11 cellular contexts compared by ENCODE assay signal in the genomic region with DNA sequence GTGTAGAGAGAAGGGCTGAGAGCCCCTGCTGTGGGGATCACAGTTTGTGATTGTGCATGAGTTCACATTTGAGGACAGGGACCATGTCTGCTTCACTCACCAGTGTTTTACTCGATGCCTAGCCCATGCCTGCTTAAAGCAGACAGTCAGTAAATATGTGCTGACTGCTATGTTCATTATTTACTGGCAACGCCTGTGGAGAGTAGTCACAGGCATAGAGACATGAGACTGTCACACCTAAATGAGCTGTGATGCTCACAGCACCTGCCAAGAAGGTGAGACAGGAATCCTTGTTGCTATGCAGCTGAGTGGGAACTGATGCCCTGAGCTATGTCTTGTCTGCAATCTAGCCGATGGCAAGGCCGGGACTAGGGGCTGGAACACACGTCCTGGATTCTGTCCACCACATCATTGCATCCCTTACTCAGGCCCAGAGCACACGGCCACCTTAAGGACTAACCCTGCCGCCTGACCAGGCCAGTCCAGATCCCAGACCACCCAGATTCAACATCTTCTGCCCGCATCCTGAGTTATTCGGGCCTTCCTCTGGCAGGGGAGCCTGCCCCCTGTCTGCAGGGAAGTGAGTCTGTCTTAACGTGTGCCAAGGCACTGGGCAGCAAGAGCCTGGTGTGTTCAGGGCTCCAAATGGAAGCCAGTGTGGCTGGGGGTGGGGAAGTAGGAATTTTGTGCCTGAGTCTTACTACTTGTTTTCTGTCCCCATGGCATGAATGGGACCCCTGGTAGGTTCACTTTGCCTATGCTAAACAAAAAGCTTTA. TPM values are rescaled to one million over a fixed set of nuclear protein-coding genes. Genes with fewer than 3 reads are reported as not detected.
DNase-seq lines count a peak whose midpoint lies in the region; ATAC-seq, FAIRE-seq and TF ChIP-seq lines count a peak whose summit lies in the region.
"Had no signal": no experiment of that assay in that cellular context is flagged by ENCODE, and none has a peak within 500 bp of the region (broad histone marks: within the 10 kb centered on the region; RNA-seq: fewer than 3 reads in every experiment).

No MANE protein-coding gene starts in this region.

- POLR2A ChIA-PET in A549 (lab: Yijun Ruan, JAX) = no interaction called here

- TF ChIP-seq CTCF in A549 (IDR thresholded peaks at IDR 0.05) (no peak), GM13977 (IDR thresholded peaks at IDR 0.05; ENCODE audit: extremely low read depth, insufficient read depth, missing control alignments) (peak; percentile 24), astrocyte of the spinal cord (IDR thresholded peaks at IDR 0.05; ENCODE audit: low read depth, low read length) (peak; percentile 20)

- CTCF ChIA-PET in A549 (lab: Yijun Ruan, JAX) = interaction anchor here (1.1 to 4.1 kb wide), 7 partner anchors 11 to 72 kb away, joined by 3 to 20 read pairs (median 3); no protein-coding TSS in a partner anchor

- no peak for FAIRE-seq in A549 (lab: Jason Lieb, UNC)

- DNase-seq in A549 (ENCODE audit: low read depth in 1 of 2, low spot score in 1 of 2) = no peak
- DNase-seq in GM13977 (ENCODE audit: low spot score) = no peak
- DNase-seq in astrocyte of the spinal cord (ENCODE audit: low read depth, low spot score) = no peak
- peak; percentile 20 for DNase-seq in left kidney (ENCODE audit: low read depth, low spot score)
- DNase-seq in NCI-H82 (lab: John Stamatoyannopoulos, UW) = no peak
- DNase-seq in central memory CD4-positive, alpha-beta T cell = no peak
- DNase-seq in SKM-1 (lab: John Stamatoyannopoulos, UW; ENCODE audit: unreplicated experiment) = no peak
- DNase-seq: activated CD4-positive, CD25-positive, alpha-beta regulatory T cell treated with anti-CD3 and anti-CD28 coated beads, Interleukin-2, amount 50 U/mL, for 72 hours; foreskin fibroblast; SIG-M5 had no signal

- no peaks in the 10 kb centered on the region for H3K9me3 ChIP-seq in A549

- 57% methylated on average over 10 of the region's 10 CpGs for WGBS in A549 (ENCODE audit: missing lambda C conversion rate)

- H3K27ac ChIP-seq in A549 = no peak overlapping the region

- no peak for TF ChIP-seq EP300 in A549 (IDR thresholded peaks at IDR 0.05)

- TF ChIP-seq RAD21 in A549 (conservative IDR thresholded peaks at IDR 0.05 in 1 of 2, IDR thresholded peaks at IDR 0.05 in 1 of 2) = no peak

- no peaks in the 10 kb centered on the region for H3K4me1 ChIP-seq in A549

- in situ Hi-C loops in GM13977 (cut with MboI; ENCODE audit: low pct_unique_long_range_greater_than_20kb, low sequenced_read_pairs, unreplicated experiment) (no loop called here), astrocyte of the spinal cord (cut with HindIII; ENCODE audit: low sequenced_read_pairs) (no loop called here)

- ATAC-seq in A549 (peak; percentile 45 to 69; a peak in 3 of 6 replicates), HG02610 (IDR thresholded peaks at IDR 0.05; ENCODE audit: unreplicated experiment) (no peak)

- no peak overlapping the region for H3K4me3 ChIP-seq in A549
- no peak overlapping the region for H3K4me3 ChIP-seq in astrocyte of the spinal cord (ENCODE audit: low read depth, low read length)

- H3K4me2 ChIP-seq in A549 = no peak overlapping the region

- no peak for TF ChIP-seq POLR2A in A549 (IDR thresholded peaks at IDR 0.05; ENCODE audit: low read length)

TF ChIP-seq in A549, 52 proteins besides CTCF, POLR2A, EP300 and RAD21:
- no peak for TF ChIP-seq CBX2 (IDR thresholded peaks at IDR 0.05; ENCODE audit: borderline replicate concordance, low read depth)
- TF ChIP-seq RNF2 (IDR thresholded peaks at IDR 0.05; ENCODE audit: borderline replicate concordance, low read depth) = no peak
- TF ChIP-seq CHD2 (IDR thresholded peaks at IDR 0.05; ENCODE audit: low read length, partially characterized antibody) = no peak
- TF ChIP-seq, protein P1, sequence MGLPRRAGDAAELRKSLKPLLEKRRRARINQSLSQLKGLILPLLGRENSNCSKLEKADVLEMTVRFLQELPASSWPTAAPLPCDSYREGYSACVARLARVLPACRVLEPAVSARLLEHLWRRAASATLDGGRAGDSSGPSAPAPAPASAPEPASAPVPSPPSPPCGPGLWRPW (IDR thresholded peaks at IDR 0.05) = no peak
- no peak for TF ChIP-seq SMC3 (IDR thresholded peaks at IDR 0.05)
- no peak for TF ChIP-seq NFE2L2 (conservative IDR thresholded peaks at IDR 0.05; ENCODE audit: low read length)
- TF ChIP-seq TP53 (CRISPR knock-in tag; IDR thresholded peaks at IDR 0.05) = no peak
- TF ChIP-seq, protein P2, sequence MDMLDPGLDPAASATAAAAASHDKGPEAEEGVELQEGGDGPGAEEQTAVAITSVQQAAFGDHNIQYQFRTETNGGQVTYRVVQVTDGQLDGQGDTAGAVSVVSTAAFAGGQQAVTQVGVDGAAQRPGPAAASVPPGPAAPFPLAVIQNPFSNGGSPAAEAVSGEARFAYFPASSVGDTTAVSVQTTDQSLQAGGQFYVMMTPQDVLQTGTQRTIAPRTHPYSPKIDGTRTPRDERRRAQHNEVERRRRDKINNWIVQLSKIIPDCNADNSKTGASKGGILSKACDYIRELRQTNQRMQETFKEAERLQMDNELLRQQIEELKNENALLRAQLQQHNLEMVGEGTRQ (IDR thresholded peaks at IDR 0.05) = no peak
- TF ChIP-seq ZSCAN20 (CRISPR knock-in tag; IDR thresholded peaks at IDR 0.05) = no peak

RNA-seq across cellular contexts. Expression of a gene that starts 44.8 kb away (rescaled TPM):
- polyA plus RNA-seq in A549 (2011; rRNA removed) (0.13 and 0.16 TPM in 2 replicates), A549 (2017; fragmentation: RNase III; extraction: RNeasy Plus Mini Kit Qiagen cat#74134 plus additional on column Dnase treatment) (not detected in 3 replicates)
- 0.01 and 0.03 TPM in 2 replicates for polyA plus RNA-seq in A549 (2012; cell fraction: cytosol; rRNA removed)
- 0.02 and 0.05 TPM in 2 replicates for polyA plus RNA-seq in A549 (2012; cell fraction: nucleus; rRNA removed)
- polyA minus RNA-seq in A549 (2011; rRNA and poly(A)+ RNA removed) = 0.12 and 0.58 TPM in 2 replicates
